ENCODE assay signal across 1 cellular context in genomic region chr1:201552941-201553341, GRCh38.
TF ChIP-seq lines count a peak whose summit lies in the region.

No MANE protein-coding gene starts in this region.

TF ChIP-seq in GM23338, 12 proteins besides CTCF, POLR2A, EP300 and RAD21 (continued from another document):
- no peak for TF ChIP-seq ZNF462 (CRISPR knock-in tag; IDR thresholded peaks at IDR 0.05)
- no peak for TF ChIP-seq ETS1 (IDR thresholded peaks at IDR 0.05)
- no peak for TF ChIP-seq NANOG (IDR thresholded peaks at IDR 0.05; ENCODE audit: borderline replicate concordance)
- no peak for TF ChIP-seq STAT1 (IDR thresholded peaks at IDR 0.05; ENCODE audit: unreplicated experiment)
- TF ChIP-seq JUNB (IDR thresholded peaks at IDR 0.05; ENCODE audit: unreplicated experiment), result no peak
- TF ChIP-seq EZH2 (IDR thresholded peaks at IDR 0.05; ENCODE audit: low read depth, unreplicated experiment), result no peak
- TF ChIP-seq REST (IDR thresholded peaks at IDR 0.05; ENCODE audit: unreplicated experiment), result no peak
- no peak for TF ChIP-seq ZNF114 (CRISPR knock-in tag; IDR thresholded peaks at IDR 0.05)
